14 cellular contexts compared by ENCODE assay signal in the genomic region with DNA sequence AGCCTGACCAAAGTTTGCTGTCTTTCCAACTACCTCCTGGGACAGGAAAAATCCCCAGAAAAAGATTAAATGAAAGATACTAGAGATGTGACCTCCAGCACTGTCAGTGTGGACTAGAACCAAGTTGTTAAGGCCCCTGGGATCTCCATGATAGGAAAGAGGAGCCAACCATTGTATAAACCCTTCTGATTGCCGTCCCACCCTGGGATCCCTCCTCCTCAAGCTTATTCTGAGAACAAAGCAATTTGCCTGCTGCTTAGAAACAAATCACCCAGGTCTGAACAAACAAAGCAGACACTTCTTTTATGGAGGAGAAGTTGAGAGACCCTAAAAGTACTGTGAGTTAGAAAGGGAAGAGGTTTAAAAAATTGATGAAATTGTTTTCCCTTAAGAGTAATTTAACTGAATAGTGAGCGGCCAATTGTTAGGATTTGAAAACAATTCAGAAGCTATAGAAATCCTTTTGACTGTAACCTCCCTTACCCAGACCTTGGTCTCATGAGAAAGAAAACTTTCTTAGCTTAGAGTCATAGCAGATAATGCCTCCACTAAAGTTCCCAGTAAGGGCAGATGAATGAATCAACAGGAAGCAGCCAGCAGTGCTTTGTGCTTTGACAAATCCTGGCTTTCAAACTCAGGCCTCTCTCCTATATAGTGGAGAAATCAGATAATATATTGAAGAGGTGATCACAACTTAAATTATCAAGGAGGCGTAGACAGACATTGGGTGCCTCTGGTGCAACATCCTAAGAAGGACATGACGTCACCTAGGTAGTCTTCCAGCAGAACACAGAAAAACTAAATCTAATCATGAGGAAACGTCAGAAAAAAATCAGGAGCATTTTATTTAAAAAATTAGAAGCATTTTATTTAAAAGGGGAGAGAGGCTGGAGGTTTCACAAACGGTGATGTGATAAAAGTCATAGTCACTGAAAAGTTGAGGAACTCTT.
DNase-seq lines count a peak whose midpoint lies in the region; ATAC-seq and TF ChIP-seq lines count a peak whose summit lies in the region.
"Had no signal": no experiment of that assay in that cellular context is flagged by ENCODE, and none has a peak within 500 bp of the region (broad histone marks: within the 10 kb centered on the region; RNA-seq: fewer than 3 reads in every experiment).

No MANE protein-coding gene starts in this region.

- DNase-seq in WTC11 (ENCODE audit: low spot score) (no peak), fibroblast of pulmonary artery (ENCODE audit: low read depth) (peak; percentile 65), renal cortical epithelial cell (ENCODE audit: low read depth) (peak; percentile 18)
- no peak for DNase-seq in T-helper 2 cell treated with Interferon-gamma antibody and Interleukin-4, amounts not matched to agents 5 μg/mL and 100 μg/mL, for 36 hours (ENCODE audit: low spot score)
- DNase-seq: activated CD4-positive, alpha-beta T cell treated with anti-CD3 and anti-CD28 coated beads, Interleukin-2, amount 10 ng/mL, durations not matched to agents 7 days and 5 days; activated naive CD4-positive, alpha-beta T cell treated with anti-CD3 and anti-CD28 coated beads, Interleukin-2, amount 50 U/mL, for 16 hours; C1 segment of cervical spinal cord; caudate nucleus; gastrocnemius medialis; sigmoid colon had no signal

- no peak overlapping the region for H3K27ac Mint-ChIP-seq in WTC11
- no peak overlapping the region for H3K27ac Mint-ChIP-seq in T-helper 2 cell treated with Interferon-gamma antibody and Interleukin-4, amounts not matched to agents 5 μg/mL and 100 μg/mL, for 36 hours

- no peaks in the 10 kb centered on the region for H3K9me3 ChIP-seq in HUES48 (ENCODE audit: control insufficient read depth, insufficient read depth, low read length)
- H3K9me3 ChIP-seq: gastrocnemius medialis, sigmoid colon, thoracic aorta had no signal

- H3K9ac ChIP-seq in HUES48 (ENCODE audit: low read depth, low read length): no peak overlapping the region

- POLR2A ChIA-PET in WTC11 (lab: Charles Lee): no interaction called here

- no peaks in the 10 kb centered on the region for H3K36me3 ChIP-seq in HUES48 (ENCODE audit: control insufficient read depth, insufficient read depth, low read length)
- H3K36me3 ChIP-seq: gastrocnemius medialis, sigmoid colon, thoracic aorta had no signal

- H3K4me3 ChIP-seq in HUES48 (ENCODE audit: low read depth, low read length): no peak overlapping the region
- H3K4me3 ChIP-seq in fibroblast of pulmonary artery (replicated peaks; ENCODE audit: low read depth, low read length): no peak overlapping the region
- H3K4me3 ChIP-seq: gastrocnemius medialis, sigmoid colon, thoracic aorta had no signal

- no peak overlapping the region for H3K4me3 Mint-ChIP-seq in WTC11
- H3K4me3 Mint-ChIP-seq in T-helper 2 cell treated with Interferon-gamma antibody and Interleukin-4, amounts not matched to agents 5 μg/mL and 100 μg/mL, for 36 hours: no peak overlapping the region
- H3K4me3 Mint-ChIP-seq: activated CD4-positive, alpha-beta T cell treated with anti-CD3 and anti-CD28 coated beads, Interleukin-2, amount 10 ng/mL, durations not matched to agents 7 days and 5 days had no signal

- ATAC-seq in WTC11 (peak; percentile 61), GM18517 (IDR thresholded peaks at IDR 0.05; ENCODE audit: unreplicated experiment) (no peak), GM18498 (IDR thresholded peaks at IDR 0.05; ENCODE audit: unreplicated experiment) (no peak)
- ATAC-seq: gastrocnemius medialis had no signal

- peaks cover 4% of the 10 kb centered on the region; the same call in 1 of the 2 replicates for H3K36me3 Mint-ChIP-seq in WTC11
- no peaks in the 10 kb centered on the region for H3K36me3 Mint-ChIP-seq in T-helper 2 cell treated with Interferon-gamma antibody and Interleukin-4, amounts not matched to agents 5 μg/mL and 100 μg/mL, for 36 hours (ENCODE audit: low read depth)

- TF ChIP-seq CTCF in WTC11 (IDR thresholded peaks at IDR 0.05) (no peak), fibroblast of pulmonary artery (IDR thresholded peaks at IDR 0.05; ENCODE audit: low read length, missing control alignments) (no peak)

- no peaks in the 10 kb centered on the region for H3K27me3 ChIP-seq in HUES48 (ENCODE audit: control insufficient read depth, insufficient read depth, low read length)
- H3K27me3 ChIP-seq: gastrocnemius medialis, sigmoid colon had no signal

- CTCF ChIA-PET in WTC11 (lab: Charles Lee): no interaction called here

- no peaks in the 10 kb centered on the region for H3K27me3 Mint-ChIP-seq in WTC11 (ENCODE audit: low read depth)
- no peaks in the 10 kb centered on the region for H3K27me3 Mint-ChIP-seq in T-helper 2 cell treated with Interferon-gamma antibody and Interleukin-4, amounts not matched to agents 5 μg/mL and 100 μg/mL, for 36 hours (ENCODE audit: low read depth)
- H3K27me3 Mint-ChIP-seq: activated CD4-positive, alpha-beta T cell treated with anti-CD3 and anti-CD28 coated beads, Interleukin-2, amount 10 ng/mL, durations not matched to agents 7 days and 5 days had no signal

- peaks cover 15% of the 10 kb centered on the region for H3K4me1 ChIP-seq in HUES48 (ENCODE audit: control insufficient read depth, insufficient read depth, low read length)
- H3K4me1 ChIP-seq: gastrocnemius medialis had no signal

- H3K9me3 Mint-ChIP-seq in WTC11: peaks cover 4% of the 10 kb centered on the region
- H3K9me3 Mint-ChIP-seq in T-helper 2 cell treated with Interferon-gamma antibody and Interleukin-4, amounts not matched to agents 5 μg/mL and 100 μg/mL, for 36 hours: no peaks in the 10 kb centered on the region

- peaks cover 18% of the 10 kb centered on the region for H3K4me1 Mint-ChIP-seq in WTC11
- peaks cover 3% of the 10 kb centered on the region for H3K4me1 Mint-ChIP-seq in T-helper 2 cell treated with Interferon-gamma antibody and Interleukin-4, amounts not matched to agents 5 μg/mL and 100 μg/mL, for 36 hours (ENCODE audit: low read depth)

- H3K27ac ChIP-seq in HUES48 (ENCODE audit: low read depth, low read length): peak overlapping the region; percentile 75
- H3K27ac ChIP-seq: gastrocnemius medialis, sigmoid colon, thoracic aorta had no signal

TF ChIP-seq in WTC11, 78 proteins besides CTCF, POLR2A, EP300 and RAD21 (continues in another document):
- TF ChIP-seq SP1 (CRISPR knock-in tag; conservative IDR thresholded peaks at IDR 0.05): no peak
- no peak for TF ChIP-seq FOXK1 (CRISPR knock-in tag; IDR thresholded peaks at IDR 0.05)
- TF ChIP-seq TCF7 (CRISPR knock-in tag; IDR thresholded peaks at IDR 0.05; ENCODE audit: low read depth): no peak
- no peak for TF ChIP-seq ZNF317 (CRISPR knock-in tag; IDR thresholded peaks at IDR 0.05; ENCODE audit: borderline replicate concordance, low read depth)
- no peak for TF ChIP-seq OVOL2 (CRISPR knock-in tag; IDR thresholded peaks at IDR 0.05; ENCODE audit: borderline replicate concordance)
- no peak for TF ChIP-seq NFYB (CRISPR knock-in tag; conservative IDR thresholded peaks at IDR 0.05; ENCODE audit: low read depth)
- no peak for TF ChIP-seq ZNF138 (CRISPR knock-in tag; conservative IDR thresholded peaks at IDR 0.05)
- TF ChIP-seq, protein P1, sequence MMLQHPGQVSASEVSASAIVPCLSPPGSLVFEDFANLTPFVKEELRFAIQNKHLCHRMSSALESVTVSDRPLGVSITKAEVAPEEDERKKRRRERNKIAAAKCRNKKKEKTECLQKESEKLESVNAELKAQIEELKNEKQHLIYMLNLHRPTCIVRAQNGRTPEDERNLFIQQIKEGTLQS (CRISPR knock-in tag; conservative IDR thresholded peaks at IDR 0.05): no peak
- no peak for TF ChIP-seq HMGA2 (CRISPR knock-in tag; IDR thresholded peaks at IDR 0.05)
- TF ChIP-seq, protein P2, sequence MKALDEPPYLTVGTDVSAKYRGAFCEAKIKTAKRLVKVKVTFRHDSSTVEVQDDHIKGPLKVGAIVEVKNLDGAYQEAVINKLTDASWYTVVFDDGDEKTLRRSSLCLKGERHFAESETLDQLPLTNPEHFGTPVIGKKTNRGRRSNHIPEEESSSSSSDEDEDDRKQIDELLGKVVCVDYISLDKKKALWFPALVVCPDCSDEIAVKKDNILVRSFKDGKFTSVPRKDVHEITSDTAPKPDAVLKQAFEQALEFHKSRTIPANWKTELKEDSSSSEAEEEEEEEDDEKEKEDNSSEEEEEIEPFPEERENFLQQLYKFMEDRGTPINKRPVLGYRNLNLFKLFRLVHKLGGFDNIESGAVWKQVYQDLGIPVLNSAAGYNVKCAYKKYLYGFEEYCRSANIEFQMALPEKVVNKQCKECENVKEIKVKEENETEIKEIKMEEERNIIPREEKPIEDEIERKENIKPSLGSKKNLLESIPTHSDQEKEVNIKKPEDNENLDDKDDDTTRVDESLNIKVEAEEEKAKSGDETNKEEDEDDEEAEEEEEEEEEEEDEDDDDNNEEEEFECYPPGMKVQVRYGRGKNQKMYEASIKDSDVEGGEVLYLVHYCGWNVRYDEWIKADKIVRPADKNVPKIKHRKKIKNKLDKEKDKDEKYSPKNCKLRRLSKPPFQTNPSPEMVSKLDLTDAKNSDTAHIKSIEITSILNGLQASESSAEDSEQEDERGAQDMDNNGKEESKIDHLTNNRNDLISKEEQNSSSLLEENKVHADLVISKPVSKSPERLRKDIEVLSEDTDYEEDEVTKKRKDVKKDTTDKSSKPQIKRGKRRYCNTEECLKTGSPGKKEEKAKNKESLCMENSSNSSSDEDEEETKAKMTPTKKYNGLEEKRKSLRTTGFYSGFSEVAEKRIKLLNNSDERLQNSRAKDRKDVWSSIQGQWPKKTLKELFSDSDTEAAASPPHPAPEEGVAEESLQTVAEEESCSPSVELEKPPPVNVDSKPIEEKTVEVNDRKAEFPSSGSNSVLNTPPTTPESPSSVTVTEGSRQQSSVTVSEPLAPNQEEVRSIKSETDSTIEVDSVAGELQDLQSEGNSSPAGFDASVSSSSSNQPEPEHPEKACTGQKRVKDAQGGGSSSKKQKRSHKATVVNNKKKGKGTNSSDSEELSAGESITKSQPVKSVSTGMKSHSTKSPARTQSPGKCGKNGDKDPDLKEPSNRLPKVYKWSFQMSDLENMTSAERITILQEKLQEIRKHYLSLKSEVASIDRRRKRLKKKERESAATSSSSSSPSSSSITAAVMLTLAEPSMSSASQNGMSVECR (CRISPR knock-in tag; IDR thresholded peaks at IDR 0.05; ENCODE audit: borderline replicate concordance): no peak

Comparison
In these comparisons a context has a peak if more than half of its experiments do, and no peak if none do; other contexts are left out.
1. DNase-seq: peak in fibroblast of pulmonary artery (single experiment) and renal cortical epithelial cell (single experiment); none in WTC11 (single experiment) and T-helper 2 cell treated with Interferon-gamma antibody and Interleukin-4, amounts not matched to agents 5 μg/mL and 100 μg/mL, for 36 hours (single experiment).